Comparison of ENCODE assay signal across 13 cellular contexts in genomic region chr11:58596621-58597020, GRCh38. TPM values are rescaled to one million over a fixed set of nuclear protein-coding genes. Genes with fewer than 3 reads are reported as not detected.
A peak's percentile ranks its signal among the peaks of the same experiment; 100 is the strongest.
DNase-seq lines count a peak whose midpoint lies in the region; ATAC-seq and TF ChIP-seq lines count a peak whose summit lies in the region.
"Had no signal": no experiment of that assay in that cellular context is flagged by ENCODE, and none has a peak within 500 bp of the region (broad histone marks: within the 10 kb centered on the region; RNA-seq: fewer than 3 reads in every experiment).

No MANE protein-coding gene starts in this region.

- peak overlapping the region; percentile 17 for H3K27ac Mint-ChIP-seq in activated CD4-positive, alpha-beta T cell treated with anti-CD3 and anti-CD28 coated beads, Interleukin-2, amount 10 ng/mL, durations not matched to agents 24 days and 14 days
- H3K27ac Mint-ChIP-seq in activated naive CD4-positive, alpha-beta T cell treated with anti-CD3 and anti-CD28 coated beads, Interleukin-2, amount 50 U/mL, for 72 hours, result peak overlapping the region; percentile 70 to 75
- peak overlapping the region; percentile 25 to 86 (median 76) for H3K27ac Mint-ChIP-seq in naive thymus-derived CD8-positive, alpha-beta T cell

- no peak overlapping the region for H3K4me3 ChIP-seq in dorsolateral prefrontal cortex
- H3K4me3 ChIP-seq: adrenal gland; BLaER1 treated with 17β-estradiol and CSF1 and Interleukin-3, amounts not matched to agents 10 nM and 100 nM; hepatocyte had no signal

- H3K4me3 Mint-ChIP-seq in activated CD4-positive, alpha-beta T cell treated with anti-CD3 and anti-CD28 coated beads, Interleukin-2, amount 10 ng/mL, durations not matched to agents 24 days and 14 days, result no peak overlapping the region
- H3K4me3 Mint-ChIP-seq in naive thymus-derived CD8-positive, alpha-beta T cell, result peak overlapping the region in 8 of 10 donors; percentile 22 to 62 (median 49)

- DNase-seq in activated CD4-positive, alpha-beta T cell treated with anti-CD3 and anti-CD28 coated beads, Interleukin-2, amount 10 ng/mL, durations not matched to agents 24 days and 14 days, result no peak
- no peak for DNase-seq in activated CD4-positive, alpha-beta T cell treated with anti-CD3 and anti-CD28 coated beads, Interleukin-2, amount 50 U/mL, for 1 hour
- DNase-seq in EL (peak; percentile 14), dorsolateral prefrontal cortex (no peak)
- no peak for DNase-seq in activated naive CD4-positive, alpha-beta T cell treated with anti-CD3 and anti-CD28 coated beads, Interleukin-2, amount 50 U/mL, for 72 hours (ENCODE audit: low spot score in 2 of 2)
- no peak for DNase-seq in naive thymus-derived CD8-positive, alpha-beta T cell
- DNase-seq: adrenal gland, NCI-H146, nucleus accumbens had no signal

- no peak overlapping the region for H3K27ac ChIP-seq in dorsolateral prefrontal cortex
- H3K27ac ChIP-seq: adrenal gland; BLaER1 treated with 17β-estradiol and CSF1 and Interleukin-3, amounts not matched to agents 10 nM and 100 nM; hepatocyte had no signal

- peaks cover 54% of the 10 kb centered on the region for H3K4me1 Mint-ChIP-seq in activated CD4-positive, alpha-beta T cell treated with anti-CD3 and anti-CD28 coated beads, Interleukin-2, amount 10 ng/mL, durations not matched to agents 24 days and 14 days
- H3K4me1 Mint-ChIP-seq in naive thymus-derived CD8-positive, alpha-beta T cell, result peaks cover 47 to 93% (median 86%) of the 10 kb centered on the region in 4 donors

- no peaks in the 10 kb centered on the region for H3K27me3 Mint-ChIP-seq in activated CD4-positive, alpha-beta T cell treated with anti-CD3 and anti-CD28 coated beads, Interleukin-2, amount 10 ng/mL, durations not matched to agents 24 days and 14 days
- no peaks in the 10 kb centered on the region for H3K27me3 Mint-ChIP-seq in naive thymus-derived CD8-positive, alpha-beta T cell

- intact Hi-C loops in activated CD4-positive, alpha-beta T cell treated with anti-CD3 and anti-CD28 coated beads, Interleukin-2, amount 10 ng/mL, durations not matched to agents 24 days and 14 days (cut with micrococcal nuclease), result loop anchor here (1.0 to 2.0 kb wide), 2 partner anchors 14 to 16 kb away; no protein-coding TSS in a partner anchor
- intact Hi-C loops in dorsolateral prefrontal cortex (cut with DNase I), result no loop called here

- peaks cover 43% of the 10 kb centered on the region for H3K36me3 Mint-ChIP-seq in activated CD4-positive, alpha-beta T cell treated with anti-CD3 and anti-CD28 coated beads, Interleukin-2, amount 10 ng/mL, durations not matched to agents 24 days and 14 days (ENCODE audit: low read depth)
- peaks cover 6 to 61% of the 10 kb centered on the region in 2 donors for H3K36me3 Mint-ChIP-seq in activated naive CD4-positive, alpha-beta T cell treated with anti-CD3 and anti-CD28 coated beads, Interleukin-2, amount 50 U/mL, for 72 hours
- H3K36me3 Mint-ChIP-seq in naive thymus-derived CD8-positive, alpha-beta T cell, result peaks cover 0 to 35% (median 11%) of the 10 kb centered on the region in 3 donors

- POLR2A ChIA-PET in naive thymus-derived CD8-positive, alpha-beta T cell (lab: Charles Lee), result no interaction called here

- TF ChIP-seq CTCF in dorsolateral prefrontal cortex (IDR thresholded peaks at IDR 0.05 in 54 of 56, conservative IDR thresholded peaks at IDR 0.05 in 2 of 56; ENCODE audit: low read depth in 1 of 56, partially characterized antibody in 56 of 56), result no peak

- no peaks in the 10 kb centered on the region for H3K27me3 ChIP-seq in dorsolateral prefrontal cortex
- H3K27me3 ChIP-seq: adrenal gland; BLaER1 treated with 17β-estradiol and CSF1 and Interleukin-3, amounts not matched to agents 10 nM and 100 nM; hepatocyte had no signal

- no peak for ATAC-seq in activated naive CD4-positive, alpha-beta T cell treated with anti-CD3 and anti-CD28 coated beads, Interleukin-2, amount 50 U/mL, for 72 hours
- ATAC-seq in naive thymus-derived CD8-positive, alpha-beta T cell, result no peak
- ATAC-seq in HG03571 (IDR thresholded peaks at IDR 0.05; ENCODE audit: unreplicated experiment) (no peak), HG03039 (IDR thresholded peaks at IDR 0.05; ENCODE audit: unreplicated experiment) (no peak)

- no peaks in the 10 kb centered on the region for H3K9me3 Mint-ChIP-seq in activated CD4-positive, alpha-beta T cell treated with anti-CD3 and anti-CD28 coated beads, Interleukin-2, amount 10 ng/mL, durations not matched to agents 24 days and 14 days
- H3K9me3 Mint-ChIP-seq in activated naive CD4-positive, alpha-beta T cell treated with anti-CD3 and anti-CD28 coated beads, Interleukin-2, amount 50 U/mL, for 72 hours, result no peaks in the 10 kb centered on the region
- no peaks in the 10 kb centered on the region for H3K9me3 Mint-ChIP-seq in naive thymus-derived CD8-positive, alpha-beta T cell

RNA-seq across cellular contexts. Expression of gene ZFP91, which starts 17.8 kb away (rescaled TPM):
- 57.4 and 58.3 TPM in 2 replicates for total RNA-seq in activated CD4-positive, alpha-beta T cell treated with anti-CD3 and anti-CD28 coated beads, Interleukin-2, amount 10 ng/mL, durations not matched to agents 24 days and 14 days
- total RNA-seq in activated naive CD4-positive, alpha-beta T cell treated with anti-CD3 and anti-CD28 coated beads, Interleukin-2, amount 50 U/mL, for 72 hours, result 10 to 100 TPM; 37.7 to 79.7 TPM
- 10 to 100 TPM; 46.1 to 49.6 TPM for total RNA-seq in naive thymus-derived CD8-positive, alpha-beta T cell
- polyA plus RNA-seq in naive thymus-derived CD8-positive, alpha-beta T cell, result 1 to 10 TPM; 4.8 to 9.4 (median 7.1) TPM
- 10 to 100 TPM; 41.4 to 67.0 (median 53.2) TPM for total RNA-seq in dorsolateral prefrontal cortex

RNA-seq across cellular contexts. Expression of gene LPXN, which starts 21.0 kb away (rescaled TPM):
- 86.3 and 86.7 TPM in 2 replicates for total RNA-seq in activated CD4-positive, alpha-beta T cell treated with anti-CD3 and anti-CD28 coated beads, Interleukin-2, amount 10 ng/mL, durations not matched to agents 24 days and 14 days
- 100 to 1,000 TPM; 177 to 422 TPM for total RNA-seq in activated naive CD4-positive, alpha-beta T cell treated with anti-CD3 and anti-CD28 coated beads, Interleukin-2, amount 50 U/mL, for 72 hours
- 100 to 1,000 TPM; 200 TPM for total RNA-seq in naive thymus-derived CD8-positive, alpha-beta T cell
- polyA plus RNA-seq in naive thymus-derived CD8-positive, alpha-beta T cell, result 100 to 1,000 TPM; 208 to 261 (median 220) TPM
- 10 to 100 TPM in 117 of 120 experiments, 1 to 10 TPM in 3; 8.8 to 21.0 (median 14.8) TPM for total RNA-seq in dorsolateral prefrontal cortex

RNA-seq across cellular contexts. Expression of gene CNTF, which starts 25.8 kb away (rescaled TPM):
- total RNA-seq in activated CD4-positive, alpha-beta T cell treated with anti-CD3 and anti-CD28 coated beads, Interleukin-2, amount 10 ng/mL, durations not matched to agents 24 days and 14 days, result 3.4 and 3.9 TPM in 2 replicates
- 1 to 10 TPM; 4.2 to 5.9 TPM for total RNA-seq in activated naive CD4-positive, alpha-beta T cell treated with anti-CD3 and anti-CD28 coated beads, Interleukin-2, amount 50 U/mL, for 72 hours
- total RNA-seq in naive thymus-derived CD8-positive, alpha-beta T cell, result 1 to 10 TPM; 2.9 to 3.0 TPM
- under 1 TPM in 2 of 3 donors, not detected in 1; 0.15 to 0.28 TPM for polyA plus RNA-seq in naive thymus-derived CD8-positive, alpha-beta T cell
- 100 to 1,000 TPM in 1 of 120 experiments, 1 to 10 TPM in 116, under 1 TPM in 2, not detected in 1; 0.87 to 298 (median 3.2) TPM for total RNA-seq in dorsolateral prefrontal cortex
- polyA plus RNA-seq: hepatocyte had no signal

Comparison
In these comparisons a context has a peak if more than half of its experiments do, and no peak if none do; other contexts are left out.
1. H3K27ac Mint-ChIP-seq: peak in every context shown above with its lines; median percentile 76 in naive thymus-derived CD8-positive, alpha-beta T cell; 72 in activated naive CD4-positive, alpha-beta T cell treated with anti-CD3 and anti-CD28 coated beads, Interleukin-2, amount 50 U/mL, for 72 hours; 17 in activated CD4-positive, alpha-beta T cell treated with anti-CD3 and anti-CD28 coated beads, Interleukin-2, amount 10 ng/mL, durations not matched to agents 24 days and 14 days.